In genomic region chr20:18077157-18077556, GRCh38 we compare ENCODE assay signal across 1 cellular context.
TF ChIP-seq lines count a peak whose summit lies in the region.

No MANE protein-coding gene starts in this region.

TF ChIP-seq in HepG2, 621 proteins besides CTCF, POLR2A, EP300 and RAD21 (continued from another document):
- TF ChIP-seq ZNF687 (CRISPR knock-in tag; IDR thresholded peaks at IDR 0.05) (peak; percentile 17; the same call in 1 of the 2 replicates), ZNF292 (CRISPR knock-in tag; IDR thresholded peaks at IDR 0.05; ENCODE audit: borderline replicate concordance, low read depth) (peak; percentile 45; the same call in 1 of the 2 replicates), PBX2 (CRISPR knock-in tag; IDR thresholded peaks at IDR 0.05) (0 out of 2 replicates have a peak, but pooled peaks have one; percentile 16), ZNF691 (CRISPR knock-in tag; IDR thresholded peaks at IDR 0.05; ENCODE audit: borderline replicate concordance, low read depth) (0 out of 2 replicates have a peak, but pooled peaks have one; percentile 31), CHCHD3 (CRISPR knock-in tag; IDR thresholded peaks at IDR 0.05) (0 out of 2 replicates have a peak, but pooled peaks have one; percentile 44), ZNF552 (CRISPR knock-in tag; IDR thresholded peaks at IDR 0.05; ENCODE audit: borderline replicate concordance) (no peak), HNF4G (IDR thresholded peaks at IDR 0.05; ENCODE audit: borderline replicate concordance, low read depth, low read length) (0 out of 2 replicates have a peak, but pooled peaks have one; percentile 17), HNF4G (CRISPR knock-in tag; IDR thresholded peaks at IDR 0.05; ENCODE audit: borderline replicate concordance, low read depth) (no peak), SRY (CRISPR knock-in tag; IDR thresholded peaks at IDR 0.05) (no peak), DMTF1 (CRISPR knock-in tag; IDR thresholded peaks at IDR 0.05) (0 out of 2 replicates have a peak, but pooled peaks have one; percentile 35), MEIS2 (CRISPR knock-in tag; IDR thresholded peaks at IDR 0.05) (peak; percentile 51; the same call in 1 of the 2 replicates), HNF4A (CRISPR knock-in tag; IDR thresholded peaks at IDR 0.05) (peak; percentile 83), KDM2A (CRISPR knock-in tag; IDR thresholded peaks at IDR 0.05; ENCODE audit: borderline replicate concordance, low read depth) (no peak), TEAD3 (CRISPR knock-in tag; optimal IDR thresholded peaks at IDR 0.05; ENCODE audit: borderline replicate concordance) (peak; percentile 46), SNAPC4 (CRISPR knock-in tag; IDR thresholded peaks at IDR 0.05) (no peak), ZFX (CRISPR knock-in tag; IDR thresholded peaks at IDR 0.05; ENCODE audit: low read depth) (peak; percentile 24; the same call in 1 of the 2 replicates), ZNF724P (CRISPR knock-in tag; IDR thresholded peaks at IDR 0.05; ENCODE audit: borderline replicate concordance) (0 out of 2 replicates have a peak, but pooled peaks have one; percentile 38), ZNF512 (CRISPR knock-in tag; IDR thresholded peaks at IDR 0.05) (no peak), ADNP (CRISPR knock-in tag; IDR thresholded peaks at IDR 0.05) (0 out of 2 replicates have a peak, but pooled peaks have one; percentile 12), PAX8 (CRISPR knock-in tag; IDR thresholded peaks at IDR 0.05; ENCODE audit: borderline replicate concordance) (0 out of 2 replicates have a peak, but pooled peaks have one; percentile 32), STAG1 (CRISPR knock-in tag; IDR thresholded peaks at IDR 0.05) (peak; percentile 16; the same call in 1 of the 2 replicates), ETV5 (CRISPR knock-in tag; IDR thresholded peaks at IDR 0.05; ENCODE audit: borderline replicate concordance) (peak; percentile 47), ZSCAN25 (CRISPR knock-in tag; IDR thresholded peaks at IDR 0.05) (no peak), NONO (IDR thresholded peaks at IDR 0.05) (no peak), NONO (CRISPR knock-in tag; conservative IDR thresholded peaks at IDR 0.05) (0 out of 2 replicates have a peak, but pooled peaks have one; percentile 21), ZNF24 (IDR thresholded peaks at IDR 0.05) (no peak), ZNF549 (CRISPR knock-in tag; IDR thresholded peaks at IDR 0.05) (0 out of 2 replicates have a peak, but pooled peaks have one; percentile 62), GABPB1 (CRISPR knock-in tag; IDR thresholded peaks at IDR 0.05) (no peak), PAXIP1 (CRISPR knock-in tag; conservative IDR thresholded peaks at IDR 0.05) (peak; percentile 28; the same call in 1 of the 2 replicates), ZNF234 (CRISPR knock-in tag; conservative IDR thresholded peaks at IDR 0.05) (no peak), ZNF224 (CRISPR knock-in tag; IDR thresholded peaks at IDR 0.05) (no peak), ZNF484 (CRISPR knock-in tag; IDR thresholded peaks at IDR 0.05; ENCODE audit: borderline replicate concordance, low read depth) (peak; percentile 94; the same call in 1 of the 2 replicates), ZNF616 (CRISPR knock-in tag; IDR thresholded peaks at IDR 0.05; ENCODE audit: low read depth) (0 out of 2 replicates have a peak, but pooled peaks have one; percentile 41), SALL1 (CRISPR knock-in tag; IDR thresholded peaks at IDR 0.05) (0 out of 2 replicates have a peak, but pooled peaks have one; percentile 15)
